In the genomic region with DNA sequence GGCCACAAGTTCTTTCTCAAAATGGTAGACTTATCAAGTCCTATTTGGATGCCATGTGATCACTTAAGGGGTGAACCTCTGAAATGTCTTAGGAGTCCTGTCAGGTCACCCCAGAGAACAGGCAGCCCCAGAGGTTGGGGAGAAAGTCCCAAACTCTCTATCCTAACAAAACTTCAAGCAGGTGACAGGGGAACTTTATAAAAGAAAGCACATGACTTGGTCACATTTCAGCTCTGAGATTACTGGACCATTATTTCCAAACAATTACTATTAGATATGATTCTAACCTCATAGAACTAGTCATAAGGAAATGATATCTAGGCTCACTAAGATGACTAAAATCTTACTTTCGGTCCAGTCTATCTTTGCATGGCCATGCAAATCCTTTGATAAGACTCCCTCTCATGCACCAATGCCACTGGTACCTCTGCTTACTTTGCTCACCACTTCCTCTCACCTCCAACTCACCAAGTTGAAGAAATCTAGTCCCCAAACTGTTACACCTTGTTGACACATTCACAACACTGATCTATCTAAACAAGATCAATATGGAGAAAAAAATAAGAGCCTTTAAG, we compare ENCODE assay signal across 15 cellular contexts.
A peak's percentile ranks its signal among the peaks of the same experiment; 100 is the strongest.
DNase-seq lines count a peak whose midpoint lies in the region; ATAC-seq and TF ChIP-seq lines count a peak whose summit lies in the region.
"Had no signal": no experiment of that assay in that cellular context is flagged by ENCODE, and none has a peak within 500 bp of the region (broad histone marks: within the 10 kb centered on the region; RNA-seq: fewer than 3 reads in every experiment).

No MANE protein-coding gene starts in this region.

- H3K4me3 Mint-ChIP-seq in stimulated activated effector memory CD8-positive, alpha-beta T cell treated with anti-CD3 and anti-CD28 coated beads, Interleukin-12 subunit alpha, Interleukin-12 subunit beta, amount 100 ng/mL, for 72 hours, result no peak overlapping the region

- no peaks in the 10 kb centered on the region for H3K4me1 Mint-ChIP-seq in stimulated activated effector memory CD8-positive, alpha-beta T cell treated with anti-CD3 and anti-CD28 coated beads, Interleukin-12 subunit alpha, Interleukin-12 subunit beta, amount 100 ng/mL, for 72 hours

- no peaks in the 10 kb centered on the region for H3K36me3 Mint-ChIP-seq in stimulated activated effector memory CD8-positive, alpha-beta T cell treated with anti-CD3 and anti-CD28 coated beads, Interleukin-12 subunit alpha, Interleukin-12 subunit beta, amount 100 ng/mL, for 72 hours

- ATAC-seq in GM18505 (IDR thresholded peaks at IDR 0.05; ENCODE audit: unreplicated experiment) (peak; percentile 86), GM19455 (IDR thresholded peaks at IDR 0.05; ENCODE audit: unreplicated experiment) (peak; percentile 95), HG02798 (IDR thresholded peaks at IDR 0.05; ENCODE audit: poor library complexity, unreplicated experiment) (peak; percentile 85), HG03442 (IDR thresholded peaks at IDR 0.05; ENCODE audit: unreplicated experiment) (peak; percentile 98)
- no peak for ATAC-seq in stimulated activated effector memory CD8-positive, alpha-beta T cell treated with anti-CD3 and anti-CD28 coated beads, Interleukin-12 subunit alpha, Interleukin-12 subunit beta, amount 100 ng/mL, for 72 hours
- ATAC-seq: lower lobe of right lung, sciatic nerve had no signal

- H3K27ac Mint-ChIP-seq in stimulated activated effector memory CD8-positive, alpha-beta T cell treated with anti-CD3 and anti-CD28 coated beads, Interleukin-12 subunit alpha, Interleukin-12 subunit beta, amount 100 ng/mL, for 72 hours, result no peak overlapping the region

- no peak for TF ChIP-seq POLR2A in GM18505 (IDR thresholded peaks at IDR 0.05; ENCODE audit: borderline replicate concordance, extremely low read depth, insufficient read depth, insufficient read length)

- DNase-seq in NOMO-1 treated with DMSO at 0.1 percent for 48 hours (lab: John Stamatoyannopoulos, UW; ENCODE audit: unreplicated experiment) (no peak), EL (no peak), CD1c-positive myeloid dendritic cell (ENCODE audit: extremely low spot score) (no peak)
- no peak for DNase-seq in stimulated activated effector memory CD8-positive, alpha-beta T cell treated with anti-CD3 and anti-CD28 coated beads, Interleukin-12 subunit alpha, Interleukin-12 subunit beta, amount 100 ng/mL, for 72 hours (ENCODE audit: low spot score in 2 of 2)
- DNase-seq: adrenal gland, erythroblast, lower lobe of right lung, SK-N-SH, stomach, WERI-Rb-1 had no signal

- peaks cover 11% of the 10 kb centered on the region for H3K9me3 Mint-ChIP-seq in stimulated activated effector memory CD8-positive, alpha-beta T cell treated with anti-CD3 and anti-CD28 coated beads, Interleukin-12 subunit alpha, Interleukin-12 subunit beta, amount 100 ng/mL, for 72 hours
